ENCODE assay signal across 26 cellular contexts in the genomic region with DNA sequence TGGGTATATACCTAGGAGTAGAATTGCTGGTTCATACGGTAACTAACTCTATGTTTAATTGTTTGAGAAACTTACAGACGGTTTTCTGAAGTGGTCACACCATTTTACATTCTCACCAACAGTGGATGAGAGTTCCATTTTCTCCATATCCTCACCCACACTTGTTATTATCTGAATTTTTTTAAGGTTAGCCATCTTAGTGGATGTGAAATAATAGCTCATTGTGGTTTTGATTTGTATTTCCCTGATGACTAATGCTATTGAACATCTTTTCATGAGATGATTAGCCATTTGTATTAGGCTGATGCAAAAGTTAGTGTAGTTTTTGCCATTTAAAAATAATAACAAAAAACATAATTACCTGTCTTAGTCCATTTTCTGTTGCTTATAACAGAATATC. TPM values are rescaled to one million over a fixed set of nuclear protein-coding genes. Genes with fewer than 3 reads are reported as not detected.
A peak's percentile ranks its signal among the peaks of the same experiment; 100 is the strongest.
DNase-seq lines count a peak whose midpoint lies in the region; ATAC-seq, FAIRE-seq and TF ChIP-seq lines count a peak whose summit lies in the region.
"Had no signal": no experiment of that assay in that cellular context is flagged by ENCODE, and none has a peak within 500 bp of the region (broad histone marks: within the 10 kb centered on the region; RNA-seq: fewer than 3 reads in every experiment).

No MANE protein-coding gene starts in this region.

- H3K4me2 ChIP-seq in mammary epithelial cell (ENCODE audit: insufficient read depth, low read depth, low read length): no peak overlapping the region
- H3K4me2 ChIP-seq: A549 had no signal

- dilution Hi-C loops in mammary epithelial cell (cut with HindIII; ENCODE audit: low sequenced_read_pairs): no loop called here

- H4K20me1 ChIP-seq in mammary epithelial cell (ENCODE audit: insufficient read depth, low read length): no peaks in the 10 kb centered on the region

- WGBS in mammary epithelial cell (ENCODE audit: low coverage, missing lambda C conversion rate): 73% methylated on average over 2 of the region's 2 CpGs
- WGBS in right lobe of liver (ENCODE audit: insufficient coverage, low coverage, low lambda C conversion rate, missing lambda C conversion rate): 64% methylated on average over 2 of the region's 2 CpGs

- H3K36me3 ChIP-seq in mammary epithelial cell (ENCODE audit: insufficient read depth, low read length): peaks cover 12% of the 10 kb centered on the region
- no peaks in the 10 kb centered on the region for H3K36me3 ChIP-seq in right lobe of liver

- H3K27ac ChIP-seq in mammary epithelial cell (ENCODE audit: insufficient read depth, low read depth, low read length) (no peak overlapping the region), foreskin keratinocyte (no peak overlapping the region), right lobe of liver (no peak overlapping the region)
- H3K27ac ChIP-seq: A549, SK-N-MC had no signal

- no peaks in the 10 kb centered on the region for H3K27me3 ChIP-seq in mammary epithelial cell (ENCODE audit: insufficient read depth, low read length)
- H3K27me3 ChIP-seq in foreskin keratinocyte: no peaks in the 10 kb centered on the region
- no peaks in the 10 kb centered on the region for H3K27me3 ChIP-seq in right lobe of liver

- TF ChIP-seq CTCF in mammary epithelial cell (conservative IDR thresholded peaks at IDR 0.05 in 1 of 2, IDR thresholded peaks at IDR 0.05 in 1 of 2; ENCODE audit: extremely low read depth in 1 of 2, insufficient read depth in 1 of 2, low read depth in 1 of 2, low read length in 2 of 2): no peak
- TF ChIP-seq CTCF in foreskin keratinocyte (conservative IDR thresholded peaks at IDR 0.05): no peak
- TF ChIP-seq CTCF in right lobe of liver (IDR thresholded peaks at IDR 0.05): no peak

- in situ Hi-C loops in mammary epithelial cell (cut with MboI; ENCODE audit: low sequenced_read_pairs in 2 of 2): no loop called here

- H2AFZ ChIP-seq in mammary epithelial cell (ENCODE audit: low read depth, low read length): no peak overlapping the region

- no peaks in the 10 kb centered on the region for H3K4me1 ChIP-seq in mammary epithelial cell (ENCODE audit: insufficient read depth, low read length)
- no peaks in the 10 kb centered on the region for H3K4me1 ChIP-seq in foreskin keratinocyte
- no peaks in the 10 kb centered on the region for H3K4me1 ChIP-seq in right lobe of liver
- H3K4me1 ChIP-seq: A549 had no signal

- H3K9me3 ChIP-seq in mammary epithelial cell (replicated peaks; ENCODE audit: insufficient read depth, low read length): peaks cover 10% of the 10 kb centered on the region
- H3K9me3 ChIP-seq in right lobe of liver: no peaks in the 10 kb centered on the region
- H3K9me3 ChIP-seq: A549 had no signal

- BruUV-seq in mammary epithelial cell (replicated peaks; lab: Mats Ljungman, UMichigan): no TSS peak

- H3K4me3 ChIP-seq in mammary epithelial cell (replicated peaks in 1 of 3; ENCODE audit: insufficient read depth in 1 of 3, low read depth in 2 of 3, low read length in 3 of 3): no peak overlapping the region
- no peak overlapping the region for H3K4me3 ChIP-seq in right lobe of liver
- H3K4me3 ChIP-seq: A549, SK-N-MC had no signal

- no peak for TF ChIP-seq POLR2A in GM12892 (IDR thresholded peaks at IDR 0.05; ENCODE audit: low read depth, low read length)
- no peak for TF ChIP-seq POLR2A in right lobe of liver (IDR thresholded peaks at IDR 0.05)

- ATAC-seq in foreskin keratinocyte (peak; percentile 67), HG02642 (IDR thresholded peaks at IDR 0.05; ENCODE audit: poor library complexity, unreplicated experiment) (no peak), right lobe of liver (no peak), HG02571 (IDR thresholded peaks at IDR 0.05; ENCODE audit: unreplicated experiment) (no peak)
- ATAC-seq: A549 had no signal

- CTCF ChIA-PET in mammary epithelial cell (lab: Charles Lee; ENCODE audit: low non-redundant PET): no interaction called here

- intact Hi-C loops in mammary epithelial cell (cut with micrococcal nuclease) (no loop called here), right lobe of liver (cut with DNase I) (no loop called here)

- H3K9ac ChIP-seq in mammary epithelial cell (ENCODE audit: insufficient read depth, low read length): no peak overlapping the region

- no peaks in the 10 kb centered on the region for H3K79me2 ChIP-seq in mammary epithelial cell (ENCODE audit: insufficient read depth, low read length)

- FAIRE-seq in GM12892 (lab: Jason Lieb, UNC): peak; percentile 17
- FAIRE-seq: A549 had no signal

- no peak for DNase-seq in GM12892 (ENCODE audit: insufficient read length)
- DNase-seq in M059J (ENCODE audit: low read depth): peak; percentile 25
- DNase-seq in mammary epithelial cell: peak; percentile 68
- peak in 1 of 2 donors; percentile 65 for DNase-seq in foreskin keratinocyte
- DNase-seq in right lobe of liver: no peak
- no peak for DNase-seq in GM19238 (ENCODE audit: insufficient read length, low spot score)
- DNase-seq: DMS79, H9, Karpas-422, MM.1S, NCI-H1048, NCI-H1417 treated with DMSO at 0.1 percent for 48 hours, NCI-H187, NCI-H446, NCI-H526, OCI-M1, RPMI8226, SHP77 treated with DMSO at 0.1 percent for 48 hours, SW 1271 had no signal

RNA-seq across cellular contexts. Expression of a gene that starts 18.6 kb away (rescaled TPM):
- polyA plus RNA-seq in GM12892 (2012; ENCODE audit: missing spikeins): 0.68 TPM
- 0.30 TPM in 1 of 2 replicates, not detected in the other for total RNA-seq in M059J (2014; rRNA removed; shearing (Covaris generic))
- total RNA-seq in mammary epithelial cell (100 to 1,000 TPM in 1 of 2 donors, 10 to 100 TPM in 1; 62.0 to 335 TPM), foreskin keratinocyte (336 and 383 TPM in 2 replicates), right lobe of liver (10 to 100 TPM in 3 of 6 experiments, 1 to 10 TPM in 3; 4.2 to 19.3 (median 8.6) TPM)
- polyA plus RNA-seq in mammary epithelial cell (385 TPM), foreskin keratinocyte (474 and 545 TPM in 2 replicates)
- 22.0 TPM for polyA minus RNA-seq in mammary epithelial cell
- total RNA-seq: B cell, G401, H9 had no signal
- polyA plus RNA-seq: IgD-negative memory B cell had no signal

RNA-seq across cellular contexts. Expression of a gene that starts 39.4 kb away (rescaled TPM):
- 75.8 TPM for polyA plus RNA-seq in GM12892 (2012; ENCODE audit: missing spikeins)
- total RNA-seq in M059J (2014; rRNA removed; shearing (Covaris generic)): 56.4 and 112 TPM in 2 replicates
- total RNA-seq in mammary epithelial cell (10 to 100 TPM; 13.2 to 42.1 TPM), foreskin keratinocyte (46.5 and 62.3 TPM in 2 replicates), right lobe of liver (10 to 100 TPM; 21.3 to 36.0 (median 27.1) TPM)
- polyA plus RNA-seq in mammary epithelial cell (16.0 TPM), foreskin keratinocyte (61.1 and 78.6 TPM in 2 replicates)
- not detected for polyA minus RNA-seq in mammary epithelial cell

RNA-seq across cellular contexts. Expression of a gene that starts 40.3 kb away (rescaled TPM):
- 202 TPM for polyA plus RNA-seq in GM12892 (2012; ENCODE audit: missing spikeins)
- total RNA-seq in M059J (2014; rRNA removed; shearing (Covaris generic)): 84.7 and 87.8 TPM in 2 replicates
- total RNA-seq in mammary epithelial cell (10 to 100 TPM; 14.2 to 55.3 TPM), foreskin keratinocyte (41.3 and 51.5 TPM in 2 replicates), right lobe of liver (10 to 100 TPM; 26.9 to 57.0 (median 51.5) TPM)
- polyA plus RNA-seq in mammary epithelial cell (76.5 TPM), foreskin keratinocyte (66.0 and 81.6 TPM in 2 replicates)
- polyA minus RNA-seq in mammary epithelial cell: 12.4 TPM

Comparison
In these comparisons a context has a peak if more than half of its experiments do, and no peak if none do; other contexts are left out.
1. DNase-seq: peak in M059J (single experiment) and mammary epithelial cell (single experiment); none in GM12892 (single experiment), right lobe of liver (0 of 3) and GM19238 (single experiment).